Comparison of ENCODE assay signal across 8 cellular contexts in the genomic region with DNA sequence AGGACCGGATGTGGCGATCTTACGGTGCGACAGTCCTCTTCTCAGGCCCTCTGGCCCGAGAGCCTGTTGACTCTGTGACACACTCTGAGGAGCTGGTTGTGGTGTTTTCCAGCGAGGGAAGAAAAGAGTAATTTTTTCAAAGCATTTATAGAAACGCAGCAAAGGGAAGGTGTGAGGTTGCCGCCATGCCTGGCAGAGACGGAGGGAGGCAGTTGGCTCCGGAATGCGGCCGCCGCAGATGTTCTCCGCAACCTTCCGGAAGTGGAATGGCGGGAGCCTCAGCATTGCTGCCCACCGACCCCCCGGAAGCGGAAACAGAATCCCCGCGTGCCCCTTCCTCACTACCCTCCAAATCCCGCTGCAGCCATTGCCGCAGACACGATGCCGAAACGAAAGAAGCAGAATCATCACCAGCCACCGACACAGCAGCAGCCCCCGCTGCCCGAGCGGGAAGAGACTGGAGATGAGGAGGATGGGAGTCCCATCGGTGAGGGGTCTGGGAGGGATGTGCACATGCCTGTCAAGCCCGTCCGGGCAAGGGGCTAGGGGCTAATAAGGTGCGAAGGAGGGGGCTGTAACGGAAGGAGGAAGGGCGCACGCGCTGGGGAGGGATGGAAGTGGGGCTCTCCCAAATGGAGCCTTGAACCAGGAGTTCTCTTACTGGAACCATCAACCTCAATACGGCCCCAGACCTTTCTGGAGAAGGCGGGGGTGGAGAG.
DNase-seq lines count a peak whose midpoint lies in the region; ATAC-seq lines count a peak whose summit lies in the region.

TSS of gene PRR3 (plus strand) at position 332 of the 719 bp plus-strand sequence. CDS start at position 382, 50 bp downstream.

- peaks cover 16% of the 10 kb centered on the region; the same call in 1 of the 2 replicates for H3K36me3 ChIP-seq in iPS DF 6.9 (ENCODE audit: control insufficient read depth, insufficient read depth, low read length)

- ATAC-seq in HG02970 (IDR thresholded peaks at IDR 0.05; ENCODE audit: low FRiP score, unreplicated experiment): peak; percentile 46

- no peaks in the 10 kb centered on the region for H3K4me1 ChIP-seq in iPS DF 6.9 (ENCODE audit: control insufficient read depth, insufficient read depth, low read length)

- H3K9me3 ChIP-seq in iPS DF 6.9 (ENCODE audit: control insufficient read depth, insufficient read depth, low read length): no peaks in the 10 kb centered on the region

- DNase-seq in NK-92 treated with Interleukin-12 subunit alpha and Interleukin-12 subunit beta, amount 100 ng/mL, for 24 hours (lab: John Stamatoyannopoulos, UW): peak; percentile 85
- no peak for DNase-seq in NK-92 (lab: John Stamatoyannopoulos, UW; ENCODE audit: unreplicated experiment)
- DNase-seq in NCI-H1930 (lab: John Stamatoyannopoulos, UW): peak; percentile 86
- DNase-seq in T-helper 9 cell: peak; percentile 66
- peak; percentile 91 for DNase-seq in astrocyte of the hippocampus (ENCODE audit: low read depth, low spot score)
- peak; percentile 92 for DNase-seq in iPS DF 6.9 (ENCODE audit: low read depth, low spot score)
- DNase-seq in skeletal muscle cell (ENCODE audit: low read depth): peak; percentile 66

- WGBS in iPS DF 6.9 (ENCODE audit: insufficient coverage, insufficient read length): no CpG with 5 or more reads among the region's 40 CpGs

- H3K27me3 ChIP-seq in iPS DF 6.9 (ENCODE audit: control insufficient read depth, insufficient read depth, low read length): no peaks in the 10 kb centered on the region

- no peak within 1 kb of the TSS for H3K27ac ChIP-seq in iPS DF 6.9 (ENCODE audit: low read length)

- peak within 1 kb of the TSS; percentile 80; the same call in 1 of the 2 replicates for H3K4me3 ChIP-seq in iPS DF 6.9 (ENCODE audit: low read length)
- H3K4me3 ChIP-seq in skeletal muscle cell (ENCODE audit: low read depth, low read length): peak within 1 kb of the TSS; percentile 99
